In the genomic region with DNA sequence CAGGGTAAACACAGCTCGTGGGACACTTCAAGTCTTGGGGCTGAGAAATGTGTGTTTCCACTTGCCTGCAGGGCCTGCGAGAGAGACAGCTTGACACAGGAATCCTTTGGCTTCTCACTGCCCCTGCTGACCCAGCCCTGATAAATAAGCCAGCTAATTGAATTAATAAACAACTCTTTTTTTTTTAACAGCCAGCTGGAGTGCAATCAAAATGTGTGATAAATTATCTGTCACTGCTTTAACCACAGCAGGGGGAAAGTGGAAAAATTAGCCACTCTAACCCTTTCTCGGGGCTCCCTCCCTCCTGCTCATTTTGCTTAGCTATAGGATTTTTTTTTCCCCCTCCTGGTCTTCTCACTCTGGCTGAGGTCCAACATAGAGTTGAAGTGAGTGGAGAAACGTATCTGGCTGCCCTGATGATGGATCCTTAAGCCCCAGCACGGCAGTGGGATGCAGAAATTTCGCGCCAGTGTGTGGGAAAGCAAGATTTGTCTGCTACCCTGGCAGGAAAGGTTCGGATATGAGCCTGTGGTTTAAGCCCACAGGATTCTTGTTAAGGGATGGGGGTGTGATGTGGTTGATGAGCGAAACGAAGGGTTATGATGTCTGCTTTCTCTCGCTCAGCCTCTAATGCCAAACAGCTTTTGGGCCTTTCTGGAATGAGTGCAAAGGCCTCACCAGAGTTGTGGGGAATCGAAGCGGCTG, we compare ENCODE assay signal across 9 cellular contexts.
DNase-seq lines count a peak whose midpoint lies in the region; ATAC-seq and TF ChIP-seq lines count a peak whose summit lies in the region.
"Had no signal": no experiment of that assay in that cellular context is flagged by ENCODE, and none has a peak within 500 bp of the region (broad histone marks: within the 10 kb centered on the region; RNA-seq: fewer than 3 reads in every experiment).

No MANE protein-coding gene starts in this region.

- DNase-seq in Daoy (ENCODE audit: low read depth) (peak; percentile 37), NCI-H1694 (lab: John Stamatoyannopoulos, UW) (peak; percentile 72), caudate nucleus (lab: John Stamatoyannopoulos, UW) (no peak), pons (ENCODE audit: low spot score) (peak; percentile 42), sigmoid colon (no peak), OCI-M1 (lab: John Stamatoyannopoulos, UW) (no peak)
- DNase-seq: activated CD4-positive, alpha-beta T cell treated with anti-CD3 and anti-CD28 coated beads for 36 hours; mammary epithelial cell had no signal

- H3K9me3 ChIP-seq in sigmoid colon, result no peaks in the 10 kb centered on the region

- no peak for TF ChIP-seq CTCF in sigmoid colon (IDR thresholded peaks at IDR 0.05)

- intact Hi-C loops in sigmoid colon (cut with DNase I), result no loop called here

- peaks cover 0 to 21% (median 12%) of the 10 kb centered on the region in 4 donors for H3K4me1 ChIP-seq in sigmoid colon

- peak overlapping the region; percentile 29 for H3K27ac ChIP-seq in caudate nucleus (ENCODE audit: low read depth, low read length)
- H3K27ac ChIP-seq in sigmoid colon, result peak overlapping the region in 2 of 4 donors; percentile 8 to 26

- no peak for TF ChIP-seq POLR2A in sigmoid colon (IDR thresholded peaks at IDR 0.05)

- TF ChIP-seq EP300 in sigmoid colon (IDR thresholded peaks at IDR 0.05), result no peak

- H3K27me3 ChIP-seq in sigmoid colon, result no peaks in the 10 kb centered on the region

- no peaks in the 10 kb centered on the region for H3K36me3 ChIP-seq in sigmoid colon

- WGBS in sigmoid colon, 2 donors, result 60 to 81% methylated on average over 13 of the region's 13 CpGs

- ATAC-seq in GM19397 (IDR thresholded peaks at IDR 0.05; ENCODE audit: unreplicated experiment), result no peak
- ATAC-seq: activated CD4-positive, alpha-beta T cell treated with anti-CD3 and anti-CD28 coated beads for 36 hours had no signal

- H3K4me3 ChIP-seq in sigmoid colon, result no peak overlapping the region

Comparison
In these comparisons a context has a peak if more than half of its experiments do, and no peak if none do; other contexts are left out.
1. DNase-seq: peak in Daoy (single experiment), NCI-H1694 (single experiment) and pons (single experiment); none in caudate nucleus (0 of 61), sigmoid colon (single experiment) and OCI-M1 (single experiment).